ENCODE assay signal across 8 cellular contexts in genomic region chr20:38825901-38826625, GRCh38. TPM values are rescaled to one million over a fixed set of nuclear protein-coding genes. Genes with fewer than 3 reads are reported as not detected.
DNase-seq lines count a peak whose midpoint lies in the region; ATAC-seq, FAIRE-seq and TF ChIP-seq lines count a peak whose summit lies in the region.

No MANE protein-coding gene starts in this region.

- TF ChIP-seq EP300 in sigmoid colon (IDR thresholded peaks at IDR 0.05), result no peak

- TF ChIP-seq POLR2A in sigmoid colon (IDR thresholded peaks at IDR 0.05), result no peak

- no peak for ATAC-seq in HG03097 (IDR thresholded peaks at IDR 0.05; ENCODE audit: low FRiP score, unreplicated experiment)

- no peak overlapping the region for H3K4me3 ChIP-seq in LNCaP clone FGC (ENCODE audit: low read depth, low read length)
- no peak overlapping the region for H3K4me3 ChIP-seq in sigmoid colon

- no peak for FAIRE-seq in GM19239 (lab: Jason Lieb, UNC)

- H3K36me3 ChIP-seq in sigmoid colon, result no peaks in the 10 kb centered on the region

- DNase-seq in DMS153 treated with DMSO at 0.1 percent for 48 hours (lab: John Stamatoyannopoulos, UW; ENCODE audit: unreplicated experiment) (peak; percentile 70), LNCaP clone FGC (ENCODE audit: low read depth) (peak; percentile 18), SKM-1 treated with dmso at 0.1 percent for 144 hours (lab: John Stamatoyannopoulos, UW; ENCODE audit: unreplicated experiment) (peak; percentile 51), NCI-H1048 (lab: John Stamatoyannopoulos, UW) (no peak), sigmoid colon (no peak), GM19239 (ENCODE audit: insufficient read length, low spot score) (no peak)

- H3K27me3 ChIP-seq in layer of hippocampus (ENCODE audit: control insufficient read depth, insufficient read depth, low read length) (no peaks in the 10 kb centered on the region), sigmoid colon (no peaks in the 10 kb centered on the region)

- H3K9me3 ChIP-seq in sigmoid colon, result peaks cover 0 to 2% (median 0%) of the 10 kb centered on the region in 4 donors

- intact Hi-C loops in sigmoid colon (cut with DNase I), result no loop called here

- TF ChIP-seq CTCF in LNCaP clone FGC (IDR thresholded peaks at IDR 0.05; ENCODE audit: control insufficient read depth, extremely low read depth, insufficient read depth) (no peak), sigmoid colon (IDR thresholded peaks at IDR 0.05) (no peak)

- WGBS in sigmoid colon, 2 donors, result 38 to 53% methylated on average over 9 of the region's 9 CpGs

- no peaks in the 10 kb centered on the region for H3K4me1 ChIP-seq in sigmoid colon

- peak overlapping the region; percentile 38 for H3K27ac ChIP-seq in layer of hippocampus (ENCODE audit: low read depth, low read length)
- H3K27ac ChIP-seq in sigmoid colon, result no peak overlapping the region

RNA-seq across cellular contexts. Expression of gene PPP1R16B, which starts 20.6 kb away (rescaled TPM):
- 1 to 10 TPM; 2.3 to 4.2 (median 3.8) TPM for total RNA-seq in sigmoid colon
- polyA plus RNA-seq in sigmoid colon, result 10 to 100 TPM in 1 of 3 donors, 1 to 10 TPM in 1, under 1 TPM in 1; 0.92 to 21.7 (median 1.2) TPM

Comparison
In these comparisons a context has a peak if more than half of its experiments do, and no peak if none do; other contexts are left out.
1. DNase-seq: peak in DMS153 treated with DMSO at 0.1 percent for 48 hours (single experiment), LNCaP clone FGC (single experiment) and SKM-1 treated with dmso at 0.1 percent for 144 hours (single experiment); none in NCI-H1048 (single experiment), sigmoid colon (single experiment) and GM19239 (single experiment).